Comparison of ENCODE assay signal across 9 cellular contexts in the genomic region with DNA sequence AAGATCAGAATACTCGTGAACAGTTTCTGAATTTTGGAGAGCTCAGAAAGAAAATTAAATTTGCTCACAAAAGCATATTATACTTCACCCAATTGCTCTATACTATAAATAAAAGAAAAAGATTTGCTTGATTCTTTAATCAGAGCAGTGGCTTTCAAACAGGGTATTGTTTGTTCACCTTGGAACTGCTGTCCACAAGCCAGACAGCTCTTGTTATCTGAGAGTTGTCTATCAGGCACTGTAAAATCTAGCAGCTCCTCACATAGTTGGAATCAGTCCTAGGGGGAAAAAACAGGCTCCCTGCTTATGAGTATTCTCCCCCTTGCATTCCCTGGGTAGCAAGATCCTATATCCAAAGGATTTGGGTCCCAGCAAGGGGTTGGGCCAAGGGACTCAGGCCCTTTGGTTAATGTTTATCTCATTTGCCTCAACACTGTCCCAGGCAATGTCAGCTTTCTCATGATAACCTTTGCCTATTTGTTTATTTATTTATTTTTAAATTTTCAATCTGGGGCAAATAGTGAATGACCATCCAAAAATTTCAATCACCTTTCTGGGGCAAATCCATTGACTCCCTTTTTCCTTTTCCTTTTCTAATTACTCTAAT. TPM values are rescaled to one million over a fixed set of nuclear protein-coding genes. Genes with fewer than 3 reads are reported as not detected.
"Had no signal": no experiment of that assay in that cellular context is flagged by ENCODE, and none has a peak within 500 bp of the region (broad histone marks: within the 10 kb centered on the region; RNA-seq: fewer than 3 reads in every experiment).

No MANE protein-coding gene starts in this region.

- ATAC-seq: GM12878 had no signal

- FAIRE-seq: G401.6, GM12878, GM12891, GM12892, GM18507, GM19239 had no signal

- DNase-seq: GDM1, GF-D8 had no signal

- H3K4me3 ChIP-seq: GM12878 had no signal

RNA-seq across cellular contexts. Expression of gene MAGEB16, which starts 24.1 kb away (rescaled TPM):
- total RNA-seq: G401 had no signal
